ENCODE assay signal across 14 cellular contexts in the genomic region with DNA sequence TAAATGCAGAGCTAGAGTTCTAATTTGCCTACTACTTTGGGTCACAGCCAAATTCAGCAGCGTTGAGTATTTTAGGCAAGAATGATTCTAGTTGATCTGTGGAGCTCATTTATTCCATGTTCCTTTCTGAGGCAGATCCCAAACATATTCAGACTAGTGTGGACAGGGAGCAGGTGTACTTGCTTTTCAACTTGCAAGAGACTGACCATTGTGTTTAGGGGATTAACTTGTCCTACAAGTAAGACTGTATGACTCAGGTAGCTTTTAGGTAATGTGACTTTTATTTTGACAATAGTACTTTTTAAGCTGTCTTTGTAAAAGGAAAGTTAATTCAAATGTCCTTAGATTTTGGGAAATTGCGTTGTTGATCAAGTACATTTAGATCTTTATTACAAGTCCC.
A peak's percentile ranks its signal among the peaks of the same experiment; 100 is the strongest.
DNase-seq lines count a peak whose midpoint lies in the region; ATAC-seq and TF ChIP-seq lines count a peak whose summit lies in the region.
"Had no signal": no experiment of that assay in that cellular context is flagged by ENCODE, and none has a peak within 500 bp of the region (broad histone marks: within the 10 kb centered on the region; RNA-seq: fewer than 3 reads in every experiment).

No MANE protein-coding gene starts in this region.

- peak; percentile 17 for DNase-seq in HPDE6-E6E7 (ENCODE audit: extremely low spot score)
- no peak for DNase-seq in SK-N-MC (ENCODE audit: low read depth, low spot score)
- peak; percentile 63 for DNase-seq in epithelial cell of esophagus (ENCODE audit: low read depth)
- no peak for DNase-seq in mesothelial cell of epicardium (ENCODE audit: low spot score in 2 of 2, unreplicated experiment in 2 of 2)
- no peak for DNase-seq in NCI-H1930 (lab: John Stamatoyannopoulos, UW)
- no peak for DNase-seq in foreskin fibroblast
- DNase-seq in activated T-cell treated with anti-CD3 and anti-CD28 coated beads, Interleukin-2, amount 50 U/mL, for 4 hours = no peak
- DNase-seq: ACHN; CD4-positive, CD25-positive, alpha-beta regulatory T cell; DMS53; GM23248; H9 had no signal

- H3K4me3 Mint-ChIP-seq in mesothelial cell of epicardium = no peak overlapping the region
- H3K4me3 Mint-ChIP-seq in activated T-cell treated with anti-CD3 and anti-CD28 coated beads, Interleukin-2, amount 50 U/mL, for 4 hours = no peak overlapping the region
- H3K4me3 Mint-ChIP-seq: CD4-positive, CD25-positive, alpha-beta regulatory T cell; H9 had no signal

- H3K9me3 ChIP-seq in SK-N-MC (ENCODE audit: low read depth, low read length) = no peaks in the 10 kb centered on the region
- H3K9me3 ChIP-seq: BLaER1 treated with 17β-estradiol and CSF1 and Interleukin-3, amounts not matched to agents 10 nM and 100 nM had no signal

- peak overlapping the region; percentile 75 for H3K4me3 ChIP-seq in SK-N-MC
- H3K4me3 ChIP-seq in epithelial cell of esophagus (ENCODE audit: low read length) = no peak overlapping the region
- no peak overlapping the region for H3K4me3 ChIP-seq in foreskin fibroblast (ENCODE audit: low read depth in 1 of 2, low read length in 2 of 2)
- H3K4me3 ChIP-seq: BLaER1 treated with 17β-estradiol and CSF1 and Interleukin-3, amounts not matched to agents 10 nM and 100 nM; GM23248 had no signal

- peak overlapping the region; percentile 18 for H3K27ac Mint-ChIP-seq in mesothelial cell of epicardium
- H3K27ac Mint-ChIP-seq: CD4-positive, CD25-positive, alpha-beta regulatory T cell; H9 had no signal

- no peaks in the 10 kb centered on the region for H3K36me3 Mint-ChIP-seq in mesothelial cell of epicardium
- H3K36me3 Mint-ChIP-seq in activated T-cell treated with anti-CD3 and anti-CD28 coated beads, Interleukin-2, amount 50 U/mL, for 4 hours (ENCODE audit: insufficient read depth) = no peaks in the 10 kb centered on the region
- H3K36me3 Mint-ChIP-seq: CD4-positive, CD25-positive, alpha-beta regulatory T cell had no signal

- peak overlapping the region; percentile 94 for H3K27ac ChIP-seq in SK-N-MC
- H3K27ac ChIP-seq: BLaER1 treated with 17β-estradiol and CSF1 and Interleukin-3, amounts not matched to agents 10 nM and 100 nM; GM23248 had no signal

- no peak for ATAC-seq in GM19395 (IDR thresholded peaks at IDR 0.05; ENCODE audit: unreplicated experiment)
- no peak for ATAC-seq in activated T-cell treated with anti-CD3 and anti-CD28 coated beads, Interleukin-2, amount 50 U/mL, for 4 hours

- TF ChIP-seq CTCF in epithelial cell of esophagus (IDR thresholded peaks at IDR 0.05; ENCODE audit: insufficient read depth, low read depth, low read length, missing control alignments) (no peak), mesothelial cell of epicardium (IDR thresholded peaks at IDR 0.05; ENCODE audit: unreplicated experiment) (no peak), foreskin fibroblast (IDR thresholded peaks at IDR 0.05; ENCODE audit: low read depth, low read length) (no peak)

- peak overlapping the region; percentile 4 for H3K9ac ChIP-seq in SK-N-MC (ENCODE audit: insufficient read length)
- H3K9ac ChIP-seq: BLaER1 treated with 17β-estradiol and CSF1 and Interleukin-3, amounts not matched to agents 10 nM and 100 nM; GM23248 had no signal

- H3K4me1 Mint-ChIP-seq in mesothelial cell of epicardium = peaks cover 65% of the 10 kb centered on the region
- no peaks in the 10 kb centered on the region for H3K4me1 Mint-ChIP-seq in activated T-cell treated with anti-CD3 and anti-CD28 coated beads, Interleukin-2, amount 50 U/mL, for 4 hours (ENCODE audit: low read depth)
- H3K4me1 Mint-ChIP-seq: CD4-positive, CD25-positive, alpha-beta regulatory T cell had no signal

- no peaks in the 10 kb centered on the region for H3K36me3 ChIP-seq in SK-N-MC (ENCODE audit: insufficient read depth, low read length)
- H3K36me3 ChIP-seq: BLaER1 treated with 17β-estradiol and CSF1 and Interleukin-3, amounts not matched to agents 10 nM and 100 nM had no signal

- no peaks in the 10 kb centered on the region for H3K27me3 Mint-ChIP-seq in mesothelial cell of epicardium (ENCODE audit: low read depth)
- H3K27me3 Mint-ChIP-seq in activated T-cell treated with anti-CD3 and anti-CD28 coated beads, Interleukin-2, amount 50 U/mL, for 4 hours (ENCODE audit: low read depth) = no peaks in the 10 kb centered on the region
- H3K27me3 Mint-ChIP-seq: CD4-positive, CD25-positive, alpha-beta regulatory T cell had no signal

- no peaks in the 10 kb centered on the region for H3K9me3 Mint-ChIP-seq in mesothelial cell of epicardium
- H3K9me3 Mint-ChIP-seq in activated T-cell treated with anti-CD3 and anti-CD28 coated beads, Interleukin-2, amount 50 U/mL, for 4 hours = no peaks in the 10 kb centered on the region
- H3K9me3 Mint-ChIP-seq: H9 had no signal

Comparison
In these comparisons a context has a peak if more than half of its experiments do, and no peak if none do; other contexts are left out.
1. DNase-seq: peak in HPDE6-E6E7 (single experiment) and epithelial cell of esophagus (single experiment); none in SK-N-MC (single experiment), mesothelial cell of epicardium (0 of 2), NCI-H1930 (0 of 2), foreskin fibroblast (0 of 2) and activated T-cell treated with anti-CD3 and anti-CD28 coated beads, Interleukin-2, amount 50 U/mL, for 4 hours (single experiment).